27 cellular contexts compared by ENCODE assay signal in genomic region chr5:79792518-79792917, GRCh38.
"Had no signal": no experiment of that assay in that cellular context is flagged by ENCODE, and none has a peak within 500 bp of the region (broad histone marks: within the 10 kb centered on the region; RNA-seq: fewer than 3 reads in every experiment).

No MANE protein-coding gene starts in this region.

- H3K36me3 ChIP-seq: ascending aorta had no signal

- H3K9me3 Mint-ChIP-seq: activated CD4-positive, alpha-beta memory T cell treated with anti-CD3 and anti-CD28 coated beads for 36 hours; activated CD4-positive, alpha-beta T cell treated with anti-CD3 and anti-CD28 coated beads, Interleukin-2, amount 10 ng/mL, durations not matched to agents 7 days and 5 days; activated naive CD4-positive, alpha-beta T cell treated with anti-CD3 and anti-CD28 coated beads, Interleukin-2, amount 50 U/mL, for 72 hours; activated naive CD8-positive, alpha-beta T cell treated with anti-CD3 and anti-CD28 coated beads, Interleukin-2, amount 50 U/mL, for 24 hours; activated T-cell treated with anti-CD3 and anti-CD28 coated beads, Interleukin-2, amount 50 U/mL, for 4 hours; T-helper 1 cell treated with Interleukin-12 subunit alpha and Interleukin-12 subunit beta and Interleukin-4 antibody, amounts not matched to agents 30 μg/mL and 1 μg/mL, for 36 hours had no signal

- H3K9me3 ChIP-seq: ascending aorta had no signal

- H3K4me3 ChIP-seq: ascending aorta had no signal

- H3K27me3 Mint-ChIP-seq: activated CD4-positive, alpha-beta T cell treated with anti-CD3 and anti-CD28 coated beads, Interleukin-2, amount 10 ng/mL, durations not matched to agents 7 days and 5 days; activated naive CD8-positive, alpha-beta T cell treated with anti-CD3 and anti-CD28 coated beads, Interleukin-2, amount 50 U/mL, for 24 hours; brain had no signal

- H3K36me3 Mint-ChIP-seq: activated naive CD4-positive, alpha-beta T cell treated with anti-CD3 and anti-CD28 coated beads, Interleukin-2, amount 50 U/mL, for 72 hours; brain; WTC11 had no signal

- H3K4me1 Mint-ChIP-seq: activated CD4-positive, alpha-beta T cell treated with anti-CD3 and anti-CD28 coated beads, Interleukin-2, amount 10 ng/mL, durations not matched to agents 7 days and 5 days; activated naive CD8-positive, alpha-beta T cell treated with anti-CD3 and anti-CD28 coated beads, Interleukin-2, amount 50 U/mL, for 24 hours; WTC11 had no signal

- H3K4me3 Mint-ChIP-seq: activated CD4-positive, alpha-beta memory T cell treated with anti-CD3 and anti-CD28 coated beads for 36 hours; activated CD4-positive, alpha-beta T cell treated with anti-CD3 and anti-CD28 coated beads, Interleukin-2, amount 10 ng/mL, durations not matched to agents 7 days and 5 days; activated naive CD8-positive, alpha-beta T cell treated with anti-CD3 and anti-CD28 coated beads, Interleukin-2, amount 50 U/mL, for 24 hours; activated T-cell treated with anti-CD3 and anti-CD28 coated beads, Interleukin-2, amount 50 U/mL, for 4 hours; brain; T-helper 1 cell treated with Interleukin-12 subunit alpha and Interleukin-12 subunit beta and Interleukin-4 antibody, amounts not matched to agents 30 μg/mL and 1 μg/mL, for 36 hours; WTC11 had no signal

- H3K27ac Mint-ChIP-seq: activated CD4-positive, alpha-beta memory T cell treated with anti-CD3 and anti-CD28 coated beads for 36 hours; activated CD4-positive, alpha-beta T cell treated with anti-CD3 and anti-CD28 coated beads, Interleukin-2, amount 10 ng/mL, durations not matched to agents 7 days and 5 days; activated naive CD4-positive, alpha-beta T cell treated with anti-CD3 and anti-CD28 coated beads, Interleukin-2, amount 50 U/mL, for 72 hours; activated naive CD8-positive, alpha-beta T cell treated with anti-CD3 and anti-CD28 coated beads, Interleukin-2, amount 50 U/mL, for 24 hours; T-helper 1 cell treated with Interleukin-12 subunit alpha and Interleukin-12 subunit beta and Interleukin-4 antibody, amounts not matched to agents 30 μg/mL and 1 μg/mL, for 36 hours; WTC11 had no signal

- H3K4me1 ChIP-seq: ascending aorta had no signal

- DNase-seq: activated CD4-positive, alpha-beta memory T cell treated with anti-CD3 and anti-CD28 coated beads for 36 hours; activated CD4-positive, alpha-beta T cell treated with anti-CD3 and anti-CD28 coated beads, Interleukin-2, amount 10 ng/mL, durations not matched to agents 7 days and 5 days; activated CD4-positive, CD25-positive, alpha-beta regulatory T cell treated with anti-CD3 and anti-CD28 coated beads, Interleukin-2, amount 50 U/mL, for 72 hours; activated CD8-positive, alpha-beta memory T cell treated with anti-CD3 and anti-CD28 coated beads for 24 hours; activated effector memory CD4-positive, alpha-beta T cell treated with anti-CD3 and anti-CD28 coated beads, Interleukin-2, amount 50 U/mL, for 16 hours; activated naive CD4-positive, alpha-beta T cell treated with Interleukin-2 at 50 U/mL for 16 hours; activated naive CD8-positive, alpha-beta T cell treated with anti-CD3 and anti-CD28 coated beads, Interleukin-2, amount 50 U/mL, for 24 hours; activated T-cell treated with anti-CD3 and anti-CD28 coated beads, Interleukin-2, amount 50 U/mL, for 4 hours; amniotic stem cell; IMR-90; KBM-7; NCI-H1048; NCI-H1417; NCI-H1930; NCI-H2171 treated with DMSO at 0.1 percent for 48 hours; NCI-H226; NCI-H526; NCI-H774; OCI-M1; SHP77 treated with DMSO at 0.1 percent for 48 hours had no signal

- ATAC-seq: activated naive CD4-positive, alpha-beta T cell treated with anti-CD3 and anti-CD28 coated beads, Interleukin-2, amount 50 U/mL, for 72 hours; activated naive CD8-positive, alpha-beta T cell treated with anti-CD3 and anti-CD28 coated beads, Interleukin-2, amount 50 U/mL, for 24 hours; activated T-cell treated with anti-CD3 and anti-CD28 coated beads, Interleukin-2, amount 50 U/mL, for 4 hours; Panc1; WTC11 had no signal

- H3K27me3 ChIP-seq: ascending aorta had no signal

- H3K27ac ChIP-seq: ascending aorta, RWPE1 had no signal
